In genomic region chr7:69803699-69804516, GRCh38 we compare ENCODE assay signal across 9 cellular contexts.
A peak's percentile ranks its signal among the peaks of the same experiment; 100 is the strongest.
DNase-seq lines count a peak whose midpoint lies in the region; ATAC-seq, FAIRE-seq and TF ChIP-seq lines count a peak whose summit lies in the region.
"Had no signal": no experiment of that assay in that cellular context is flagged by ENCODE, and none has a peak within 500 bp of the region (broad histone marks: within the 10 kb centered on the region; RNA-seq: fewer than 3 reads in every experiment).

No MANE protein-coding gene starts in this region.

- peaks cover 3% of the 10 kb centered on the region for H3K4me1 Mint-ChIP-seq in activated T-helper 2 cell treated with anti-CD3 and anti-CD28 coated beads, Interferon-gamma antibody, Interleukin-2, Interleukin-4, amounts not matched to agents 10 μg/mL and 5 μg/mL and 100 μg/mL, durations not matched to agents 14 hours and 24 hours and 36 hours (ENCODE audit: low read depth)

- intact Hi-C loops in activated T-helper 2 cell treated with anti-CD3 and anti-CD28 coated beads, Interferon-gamma antibody, Interleukin-2, Interleukin-4, amounts not matched to agents 10 μg/mL and 5 μg/mL and 100 μg/mL, durations not matched to agents 14 hours and 24 hours and 36 hours (cut with micrococcal nuclease): no loop called here

- peak; percentile 86 for FAIRE-seq in GM19239 (lab: Jason Lieb, UNC)
- FAIRE-seq in RCC 7860 (lab: Jason Lieb, UNC): no peak

- no peak for TF ChIP-seq CTCF in GM10266 (IDR thresholded peaks at IDR 0.05; ENCODE audit: control insufficient read depth, insufficient read depth, low read depth, missing control alignments)

- ATAC-seq in HG02763 (IDR thresholded peaks at IDR 0.05; ENCODE audit: unreplicated experiment) (peak; percentile 87), HG03565 (IDR thresholded peaks at IDR 0.05; ENCODE audit: unreplicated experiment) (peak; percentile 91)

- H3K27me3 Mint-ChIP-seq in activated T-helper 2 cell treated with anti-CD3 and anti-CD28 coated beads, Interferon-gamma antibody, Interleukin-2, Interleukin-4, amounts not matched to agents 10 μg/mL and 5 μg/mL and 100 μg/mL, durations not matched to agents 14 hours and 24 hours and 36 hours (ENCODE audit: low read depth): no peaks in the 10 kb centered on the region

- no peak overlapping the region for H3K27ac Mint-ChIP-seq in activated T-helper 2 cell treated with anti-CD3 and anti-CD28 coated beads, Interferon-gamma antibody, Interleukin-2, Interleukin-4, amounts not matched to agents 10 μg/mL and 5 μg/mL and 100 μg/mL, durations not matched to agents 14 hours and 24 hours and 36 hours

- H3K4me3 Mint-ChIP-seq in activated T-helper 2 cell treated with anti-CD3 and anti-CD28 coated beads, Interferon-gamma antibody, Interleukin-2, Interleukin-4, amounts not matched to agents 10 μg/mL and 5 μg/mL and 100 μg/mL, durations not matched to agents 14 hours and 24 hours and 36 hours (ENCODE audit: low read depth): no peak overlapping the region

- DNase-seq in GM10266 (ENCODE audit: extremely low spot score): peak; percentile 66
- DNase-seq in GM19239 (ENCODE audit: insufficient read length, low spot score): peak; percentile 12
- no peak for DNase-seq in NCI-H1436 (lab: John Stamatoyannopoulos, UW)
- DNase-seq in activated T-helper 2 cell treated with anti-CD3 and anti-CD28 coated beads, Interferon-gamma antibody, Interleukin-2, Interleukin-4, amounts not matched to agents 10 μg/mL and 5 μg/mL and 100 μg/mL, durations not matched to agents 14 hours and 24 hours and 36 hours (ENCODE audit: low spot score): no peak
- DNase-seq in RCC 7860 (ENCODE audit: low spot score): no peak
- DNase-seq in activated CD4-positive, alpha-beta T cell treated with anti-CD3 and anti-CD28 coated beads, Interleukin-2, amount 50 U/mL, for 1 hour: no peak
- DNase-seq: MV-4-11 had no signal

- no peaks in the 10 kb centered on the region for H3K36me3 Mint-ChIP-seq in activated T-helper 2 cell treated with anti-CD3 and anti-CD28 coated beads, Interferon-gamma antibody, Interleukin-2, Interleukin-4, amounts not matched to agents 10 μg/mL and 5 μg/mL and 100 μg/mL, durations not matched to agents 14 hours and 24 hours and 36 hours (ENCODE audit: low read depth)

- H3K9me3 Mint-ChIP-seq in activated T-helper 2 cell treated with anti-CD3 and anti-CD28 coated beads, Interferon-gamma antibody, Interleukin-2, Interleukin-4, amounts not matched to agents 10 μg/mL and 5 μg/mL and 100 μg/mL, durations not matched to agents 14 hours and 24 hours and 36 hours: no peaks in the 10 kb centered on the region

Comparison
In these comparisons a context has a peak if more than half of its experiments do, and no peak if none do; other contexts are left out.
1. DNase-seq: peak in GM10266 (single experiment) and GM19239 (single experiment); none in NCI-H1436 (single experiment), activated T-helper 2 cell treated with anti-CD3 and anti-CD28 coated beads, Interferon-gamma antibody, Interleukin-2, Interleukin-4, amounts not matched to agents 10 μg/mL and 5 μg/mL and 100 μg/mL, durations not matched to agents 14 hours and 24 hours and 36 hours (single experiment), RCC 7860 (single experiment) and activated CD4-positive, alpha-beta T cell treated with anti-CD3 and anti-CD28 coated beads, Interleukin-2, amount 50 U/mL, for 1 hour (single experiment).